10 cellular contexts compared by ENCODE assay signal in genomic region chr10:22723783-22724182, GRCh38. TPM values are rescaled to one million over a fixed set of nuclear protein-coding genes. Genes with fewer than 3 reads are reported as not detected.
DNase-seq lines count a peak whose midpoint lies in the region; ATAC-seq and TF ChIP-seq lines count a peak whose summit lies in the region.
"Had no signal": no experiment of that assay in that cellular context is flagged by ENCODE, and none has a peak within 500 bp of the region (broad histone marks: within the 10 kb centered on the region; RNA-seq: fewer than 3 reads in every experiment).

No MANE protein-coding gene starts in this region.

- intact Hi-C loops in CD4-positive, alpha-beta T cell (cut with DNase I, micrococcal nuclease) = no loop called here

- no peaks in the 10 kb centered on the region for H3K9me2 ChIP-seq in GM23338 (ENCODE audit: insufficient read depth)

- H3K79me2 ChIP-seq in GM23338 (replicated peaks; ENCODE audit: insufficient read depth) = no peaks in the 10 kb centered on the region

- no peak overlapping the region for H3K4me3 Mint-ChIP-seq in CD4-positive, alpha-beta T cell
- H3K4me3 Mint-ChIP-seq in GM23338 = no peak overlapping the region

- no peaks in the 10 kb centered on the region for H3K36me3 Mint-ChIP-seq in CD4-positive, alpha-beta T cell (ENCODE audit: low read depth)
- H3K36me3 Mint-ChIP-seq in GM23338 (ENCODE audit: low read depth) = no peaks in the 10 kb centered on the region

- no peak for TF ChIP-seq CTCF in GM12864 (IDR thresholded peaks at IDR 0.05; ENCODE audit: low read depth, low read length, missing control alignments)
- TF ChIP-seq CTCF in CD4-positive, alpha-beta T cell (IDR thresholded peaks at IDR 0.05) = no peak
- TF ChIP-seq CTCF in GM23338 (conservative IDR thresholded peaks at IDR 0.05; ENCODE audit: low read depth in 2 of 2) = no peak

- ATAC-seq in GM19351 (IDR thresholded peaks at IDR 0.05; ENCODE audit: unreplicated experiment) (peak; percentile 62), HG02798 (IDR thresholded peaks at IDR 0.05; ENCODE audit: poor library complexity, unreplicated experiment) (peak; percentile 66), HG03520 (IDR thresholded peaks at IDR 0.05; ENCODE audit: unreplicated experiment) (peak; percentile 60), GM23338 (no peak)
- no peak for ATAC-seq in CD4-positive, alpha-beta T cell (ENCODE audit: poor library complexity)

- POLR2A ChIA-PET in CD4-positive, alpha-beta T cell (lab: Charles Lee) = no interaction called here

- no peaks in the 10 kb centered on the region for H3K27me3 Mint-ChIP-seq in CD4-positive, alpha-beta T cell
- peaks cover 5% of the 10 kb centered on the region for H3K27me3 Mint-ChIP-seq in GM23338 (ENCODE audit: insufficient read depth, low read depth, poor library complexity)

- peak; percentile 59 for DNase-seq in GM12864 (ENCODE audit: low read depth)
- no peak for DNase-seq in CD4-positive, alpha-beta T cell
- DNase-seq in GM23338 (ENCODE audit: low spot score) = no peak
- no peak for DNase-seq in stimulated activated CD4-positive, alpha-beta T cell treated with anti-CD3 and anti-CD28 coated beads, Interleukin-4, amount 100 ng/mL, for 1 hour
- DNase-seq in medulla oblongata (ENCODE audit: extremely low spot score) = no peak
- DNase-seq: heart left ventricle, NCI-H2081 treated with DMSO at 0.1 percent for 48 hours had no signal

- H3K27ac ChIP-seq in CD4-positive, alpha-beta T cell (ENCODE audit: low read depth, low read length) = no peak overlapping the region
- H3K27ac ChIP-seq in GM23338 (ENCODE audit: low read depth) = no peak overlapping the region
- H3K27ac ChIP-seq: heart left ventricle had no signal

- no peak overlapping the region for H2AFZ ChIP-seq in GM23338

- no peak overlapping the region for H3K4me2 ChIP-seq in GM23338

- CTCF ChIA-PET in CD4-positive, alpha-beta T cell (lab: Charles Lee) = no interaction called here

- H3K9me3 Mint-ChIP-seq in CD4-positive, alpha-beta T cell = no peaks in the 10 kb centered on the region
- no peaks in the 10 kb centered on the region for H3K9me3 Mint-ChIP-seq in GM23338

- no peaks in the 10 kb centered on the region; the same call in 1 of the 2 replicates for H3K4me1 ChIP-seq in GM23338 (ENCODE audit: insufficient read depth)

- H3F3A ChIP-seq in GM23338 (replicated peaks; ENCODE audit: low read depth) = no peaks in the 10 kb centered on the region

- no peaks in the 10 kb centered on the region for H3K36me3 ChIP-seq in GM23338 (ENCODE audit: insufficient read depth)
- H3K36me3 ChIP-seq: heart left ventricle had no signal

- no peaks in the 10 kb centered on the region for H3K9me3 ChIP-seq in CD4-positive, alpha-beta T cell (ENCODE audit: control insufficient read depth, low read length)
- H3K9me3 ChIP-seq: heart left ventricle had no signal

- H3K4me3 ChIP-seq in GM12864 (ENCODE audit: low read depth, low read length) (no peak overlapping the region), GM23338 (no peak overlapping the region)
- H3K4me3 ChIP-seq: heart left ventricle had no signal

- H3K27me3 ChIP-seq in CD4-positive, alpha-beta T cell (ENCODE audit: control insufficient read depth, insufficient read depth, low read length) = no peaks in the 10 kb centered on the region
- H3K27me3 ChIP-seq in GM23338 (ENCODE audit: insufficient read depth) = no peaks in the 10 kb centered on the region
- H3K27me3 ChIP-seq: heart left ventricle had no signal

- no peaks in the 10 kb centered on the region for H4K20me1 ChIP-seq in GM23338 (replicated peaks; ENCODE audit: insufficient read depth)

- H3K27ac Mint-ChIP-seq in CD4-positive, alpha-beta T cell = no peak overlapping the region
- H3K27ac Mint-ChIP-seq in GM23338 = no peak overlapping the region

- H3K4me1 Mint-ChIP-seq in CD4-positive, alpha-beta T cell (ENCODE audit: low read depth) = peaks cover 21% of the 10 kb centered on the region
- peaks cover 9% of the 10 kb centered on the region for H3K4me1 Mint-ChIP-seq in GM23338

TF ChIP-seq in GM23338, 12 proteins besides CTCF, POLR2A, EP300 and RAD21 (continues in another document):
- no peak for TF ChIP-seq ZNF114 (CRISPR knock-in tag; IDR thresholded peaks at IDR 0.05)
- TF ChIP-seq EZH2phosphoT487 (IDR thresholded peaks at IDR 0.05; ENCODE audit: unreplicated experiment) = no peak
- TF ChIP-seq REST (IDR thresholded peaks at IDR 0.05; ENCODE audit: unreplicated experiment) = no peak
- TF ChIP-seq JUNB (IDR thresholded peaks at IDR 0.05; ENCODE audit: unreplicated experiment) = no peak
- no peak for TF ChIP-seq CREB1 (CRISPR knock-in tag; IDR thresholded peaks at IDR 0.05; ENCODE audit: low read depth)
- TF ChIP-seq EZH2 (IDR thresholded peaks at IDR 0.05; ENCODE audit: low read depth, unreplicated experiment) = no peak
- no peak for TF ChIP-seq ZNF331 (CRISPR knock-in tag; IDR thresholded peaks at IDR 0.05; ENCODE audit: low read depth)
- no peak for TF ChIP-seq ETS1 (IDR thresholded peaks at IDR 0.05)
- TF ChIP-seq STAT1 (IDR thresholded peaks at IDR 0.05; ENCODE audit: unreplicated experiment) = no peak
- TF ChIP-seq POLR2AphosphoS5 (IDR thresholded peaks at IDR 0.05; ENCODE audit: low read depth) = no peak
- TF ChIP-seq NANOG (IDR thresholded peaks at IDR 0.05; ENCODE audit: borderline replicate concordance) = no peak

RNA-seq across cellular contexts. Expression of gene PIP4K2A, which starts 9.4 kb away (rescaled TPM):
- total RNA-seq in CD4-positive, alpha-beta T cell = 10 to 100 TPM; 75.4 to 87.2 TPM
- 40.1 and 44.4 TPM in 2 replicates for total RNA-seq in GM23338 (2014; rRNA removed; shearing (Covaris generic))
- polyA plus RNA-seq in GM23338 (2016; fragmentation: Nextera tagmentation; extraction: Ambion mirVana) = 39.9 and 40.3 TPM in 2 replicates

Comparison
In these comparisons a context has a peak if more than half of its experiments do, and no peak if none do; other contexts are left out.
1. ATAC-seq: peak in GM19351 (single experiment), HG02798 (single experiment) and HG03520 (single experiment); none in CD4-positive, alpha-beta T cell (single experiment) and GM23338 (single experiment).